Comparison of ENCODE assay signal across 21 cellular contexts in genomic region chr2:26479971-26480750, GRCh38. TPM values are rescaled to one million over a fixed set of nuclear protein-coding genes. Genes with fewer than 3 reads are reported as not detected.
DNase-seq lines count a peak whose midpoint lies in the region; ATAC-seq, FAIRE-seq and TF ChIP-seq lines count a peak whose summit lies in the region.
"Had no signal": no experiment of that assay in that cellular context is flagged by ENCODE, and none has a peak within 500 bp of the region (broad histone marks: within the 10 kb centered on the region; RNA-seq: fewer than 3 reads in every experiment).

No MANE protein-coding gene starts in this region.

- H3K4me3 ChIP-seq in GM23338 (no peak overlapping the region), H1 (ENCODE audit: extremely low read depth in 1 of 4, insufficient read depth in 2 of 4, low read depth in 3 of 4, low read length in 4 of 4) (no peak overlapping the region), neuronal stem cell (ENCODE audit: low read length in 2 of 2) (no peak overlapping the region)
- H3K4me3 ChIP-seq: A549, HAP-1, K562 had no signal

- no peak overlapping the region for H2BK12ac ChIP-seq in H1 (ENCODE audit: low read depth, low read length)
- H2BK12ac ChIP-seq in neuronal stem cell (ENCODE audit: low read length): peak overlapping the region; percentile 93

- TF ChIP-seq CTCF in GM23338 (conservative IDR thresholded peaks at IDR 0.05; ENCODE audit: low read depth in 2 of 2): no peak
- TF ChIP-seq CTCF in H1 (IDR thresholded peaks at IDR 0.05; ENCODE audit: control extremely low read depth in 1 of 3, insufficient read depth in 1 of 3, low read depth in 1 of 3, low read length in 3 of 3): no peak

- H3K4me2 ChIP-seq in GM23338 (no peak overlapping the region), H1 (ENCODE audit: insufficient read depth in 1 of 2, low read depth in 2 of 2, low read length in 2 of 2) (no peak overlapping the region), neuronal stem cell (ENCODE audit: insufficient read depth, low read length, poor library complexity, severe bottlenecking) (no peak overlapping the region)
- H3K4me2 ChIP-seq: A549 had no signal

- H3K23ac ChIP-seq in H1 (ENCODE audit: insufficient read length) (no peak overlapping the region), neuronal stem cell (ENCODE audit: low read depth, low read length, poor library complexity) (peak overlapping the region; percentile 77)

- no peak overlapping the region for H2AK5ac ChIP-seq in H1 (ENCODE audit: low read depth, low read length)
- peak overlapping the region; percentile 94 for H2AK5ac ChIP-seq in neuronal stem cell (ENCODE audit: low read depth, low read length)

- H3K27me3 ChIP-seq in GM23338 (ENCODE audit: insufficient read depth): no peaks in the 10 kb centered on the region
- H3K27me3 ChIP-seq in H1 (replicated peaks in 1 of 4; ENCODE audit: control insufficient read depth in 3 of 4, extremely low read depth in 1 of 4, insufficient read depth in 3 of 4, low read length in 3 of 4): no peaks in the 10 kb centered on the region
- no peaks in the 10 kb centered on the region for H3K27me3 ChIP-seq in neuronal stem cell (ENCODE audit: control insufficient read depth in 3 of 3, insufficient read depth in 3 of 3, low read depth in 1 of 3, low read length in 3 of 3)

- no peaks in the 10 kb centered on the region for H3K36me3 ChIP-seq in GM23338 (ENCODE audit: insufficient read depth)
- H3K36me3 ChIP-seq in H1 (ENCODE audit: control insufficient read depth in 2 of 4, insufficient read depth in 4 of 4, low read length in 3 of 4): no peaks in the 10 kb centered on the region
- no peaks in the 10 kb centered on the region for H3K36me3 ChIP-seq in neuronal stem cell (replicated peaks in 1 of 2; ENCODE audit: control insufficient read depth in 2 of 2, insufficient read depth in 2 of 2, low read length in 2 of 2)
- H3K36me3 ChIP-seq: HAP-1 had no signal

- intact Hi-C loops in Right ventricle myocardium inferior (cut with DNase I) (no loop called here), left cardiac atrium (cut with DNase I) (no loop called here)

- TF ChIP-seq POLR2A in H1 (IDR thresholded peaks at IDR 0.05; ENCODE audit: control extremely low read depth in 1 of 2, low read depth in 2 of 2, low read length in 2 of 2): no peak

- H3K9me3 Mint-ChIP-seq in GM23338: no peaks in the 10 kb centered on the region
- H3K9me3 Mint-ChIP-seq: CD4-positive, alpha-beta T cell had no signal

- H3F3A ChIP-seq in GM23338 (replicated peaks; ENCODE audit: low read depth): no peaks in the 10 kb centered on the region

- H4K91ac ChIP-seq in H1 (replicated peaks; ENCODE audit: insufficient read length, low read length) (no peak overlapping the region), neuronal stem cell (ENCODE audit: low read depth, low read length, poor library complexity) (no peak overlapping the region)

- POLR2A ChIA-PET in H1 (lab: Charles Lee; ENCODE audit: partially characterized antibody): interaction anchor here (0.7 kb wide), 1 partner anchor 17 kb away, joined by 3 read pairs; no protein-coding TSS in a partner anchor

- FAIRE-seq in H1 (lab: Jason Lieb, UNC): no peak
- FAIRE-seq: A549, D721Med, G401.6, GM12891, K562 had no signal

- H3K27ac Mint-ChIP-seq in GM23338: no peak overlapping the region
- H3K27ac Mint-ChIP-seq: CD4-positive, alpha-beta T cell had no signal

- H4K5ac ChIP-seq in H1 (ENCODE audit: insufficient read length, low read depth, low read length): no peak overlapping the region

- H2BK5ac ChIP-seq in H1 (ENCODE audit: low read depth, low read length) (no peak overlapping the region), neuronal stem cell (ENCODE audit: low read length) (peak overlapping the region; percentile 79)

- TF ChIP-seq EP300 in H1 (IDR thresholded peaks at IDR 0.05; ENCODE audit: borderline replicate concordance in 1 of 2, low read depth in 2 of 2, low read length in 2 of 2): no peak

- H3K9me2 ChIP-seq in GM23338 (ENCODE audit: insufficient read depth): no peaks in the 10 kb centered on the region

- H3K56ac ChIP-seq in H1 (replicated peaks; ENCODE audit: insufficient read length, low read depth, low read length): no peak overlapping the region

- H3K4me1 Mint-ChIP-seq in GM23338: peaks cover 4% of the 10 kb centered on the region

- no peak overlapping the region for H3K4me3 Mint-ChIP-seq in GM23338
- H3K4me3 Mint-ChIP-seq: CD4-positive, alpha-beta T cell had no signal

- H4K20me1 ChIP-seq in GM23338 (replicated peaks; ENCODE audit: insufficient read depth) (no peaks in the 10 kb centered on the region), H1 (replicated peaks in 1 of 2; ENCODE audit: control insufficient read depth in 1 of 2, insufficient read depth in 2 of 2, low read length in 2 of 2) (peaks cover 0 to 7% of the 10 kb centered on the region in 2 experiments)

- peaks cover 5% of the 10 kb centered on the region; the same call in 1 of the 2 replicates for H3K23me2 ChIP-seq in H1 (ENCODE audit: low read depth, low read length)

- ATAC-seq in Right ventricle myocardium inferior (no peak), left cardiac atrium (no peak), GM23338 (no peak), HG02571 (IDR thresholded peaks at IDR 0.05; ENCODE audit: unreplicated experiment) (no peak)
- ATAC-seq: A549, K562 had no signal

- H3K9me3 ChIP-seq in H1 (ENCODE audit: insufficient read depth in 2 of 2, low read depth in 1 of 2, low read length in 1 of 2) (no peaks in the 10 kb centered on the region), neuronal stem cell (replicated peaks in 1 of 2; ENCODE audit: control insufficient read depth in 2 of 2, insufficient read depth in 1 of 2, low read depth in 1 of 2, low read length in 2 of 2) (peaks cover 0 to 2% of the 10 kb centered on the region in 2 donors)
- H3K9me3 ChIP-seq: A549, Caco-2, HAP-1 had no signal

- H2BK120ac ChIP-seq in H1 (replicated peaks; ENCODE audit: low read depth, low read length) (no peak overlapping the region), neuronal stem cell (ENCODE audit: low read depth, low read length) (peak overlapping the region; percentile 85)

- peaks cover 9% of the 10 kb centered on the region for H3K27me3 Mint-ChIP-seq in GM23338 (ENCODE audit: insufficient read depth, low read depth, poor library complexity)
- H3K27me3 Mint-ChIP-seq: CD4-positive, alpha-beta T cell had no signal

- H2BK15ac ChIP-seq in H1 (ENCODE audit: low read length) (no peak overlapping the region), neuronal stem cell (ENCODE audit: low read length) (peak overlapping the region; percentile 93)

- H3K79me2 ChIP-seq in GM23338 (replicated peaks; ENCODE audit: insufficient read depth): no peaks in the 10 kb centered on the region
- H3K79me2 ChIP-seq in H1 (ENCODE audit: control insufficient read depth in 1 of 2, insufficient read depth in 2 of 2, low read length in 2 of 2): no peaks in the 10 kb centered on the region

- H4K8ac ChIP-seq in H1 (ENCODE audit: extremely low read depth, insufficient read depth, low read length): peak overlapping the region; percentile 25; the same call in 1 of the 2 replicates
- no peak overlapping the region for H4K8ac ChIP-seq in neuronal stem cell (ENCODE audit: low read depth, low read length)

- no peak overlapping the region for H2BK20ac ChIP-seq in H1 (ENCODE audit: low read length)

- H3K9ac ChIP-seq in H1 (replicated peaks in 1 of 4; ENCODE audit: extremely low read depth in 1 of 4, low read depth in 3 of 4, low read length in 3 of 4): no peak overlapping the region
- peak overlapping the region; percentile 63 for H3K9ac ChIP-seq in neuronal stem cell (ENCODE audit: low read depth, low read length, poor library complexity)

- H3K18ac ChIP-seq in H1 (ENCODE audit: extremely low read depth, low read length) (no peak overlapping the region), neuronal stem cell (ENCODE audit: low read length) (peak overlapping the region; percentile 84)

- H3K4ac ChIP-seq in H1 (replicated peaks; ENCODE audit: insufficient read length, low read depth, low read length): no peak overlapping the region
- peak overlapping the region; percentile 17 for H3K4ac ChIP-seq in neuronal stem cell (ENCODE audit: low read length)

- no peak for TF ChIP-seq RAD21 in H1 (IDR thresholded peaks at IDR 0.05 in 1 of 2, conservative IDR thresholded peaks at IDR 0.05 in 1 of 2; ENCODE audit: low read depth in 2 of 2, low read length in 2 of 2)

- H3K14ac ChIP-seq in H1 (ENCODE audit: insufficient read length): no peak overlapping the region
- peak overlapping the region; percentile 51 for H3K14ac ChIP-seq in neuronal stem cell (ENCODE audit: low read length)

- CTCF ChIA-PET in H1 (lab: Charles Lee; ENCODE audit: partially characterized antibody): interaction anchor here (1.0 to 2.0 kb wide), 5 partner anchors 12 to 23 kb away, joined by 3 to 6 read pairs (median 5); no protein-coding TSS in a partner anchor

- H2AFZ ChIP-seq in GM23338 (peak overlapping the region; percentile 32; the same call in 1 of the 2 replicates), H1 (ENCODE audit: low read length) (peak overlapping the region; percentile 84; the same call in 1 of the 2 replicates), neuronal stem cell (ENCODE audit: low read length) (no peak overlapping the region)

- H3K4me1 ChIP-seq in GM23338 (ENCODE audit: insufficient read depth): peaks cover 7% of the 10 kb centered on the region; the same call in 1 of the 2 replicates
- H3K4me1 ChIP-seq in H1 (replicated peaks in 1 of 4; ENCODE audit: control insufficient read depth in 3 of 4, insufficient read depth in 4 of 4, low read length in 3 of 4): peaks cover 0 to 7% (median under 1%) of the 10 kb centered on the region in 4 experiments; a peak in 4 of 7 replicates
- H3K4me1 ChIP-seq in neuronal stem cell (ENCODE audit: control insufficient read depth in 2 of 2, insufficient read depth in 1 of 2, low read depth in 1 of 2, low read length in 2 of 2): peaks cover 15 to 19% of the 10 kb centered on the region in 2 donors
- H3K4me1 ChIP-seq: HAP-1 had no signal

- WGBS in H1 (ENCODE audit: extremely low coverage in 1 of 2, insufficient coverage in 1 of 2, insufficient read length in 1 of 2, insufficient replicate concordance in 2 of 2, low coverage in 1 of 2, low lambda C conversion rate in 2 of 2, missing lambda C conversion rate in 1 of 2), 2 experiments: 90% methylated on average over 20 of the region's 20 CpGs; no CpG with 5 or more reads in 1 of the 2 experiments
- no CpG with 5 or more reads among the region's 20 CpGs for WGBS in neuronal stem cell (ENCODE audit: extremely low coverage in 2 of 2, insufficient read length in 2 of 2, insufficient replicate concordance in 1 of 2), 2 donors

- no peak overlapping the region for H3K27ac ChIP-seq in GM23338 (ENCODE audit: low read depth)
- no peak overlapping the region for H3K27ac ChIP-seq in H1 (ENCODE audit: low read depth, low read length)
- no peak overlapping the region for H3K27ac ChIP-seq in neuronal stem cell (replicated peaks; ENCODE audit: low read length)
- H3K27ac ChIP-seq: 22Rv1, A549, C4-2B had no signal

- DNase-seq in Right ventricle myocardium inferior (ENCODE audit: missing footprints) (peak; percentile 47), left cardiac atrium (no peak), GM23338 (ENCODE audit: low spot score) (no peak), H1 (ENCODE audit: low read depth in 1 of 2, low spot score in 2 of 2) (no peak), neuronal stem cell (ENCODE audit: low spot score) (no peak), NCI-H748 (lab: John Stamatoyannopoulos, UW; ENCODE audit: unreplicated experiment) (no peak)
- DNase-seq: AML-193; Caco-2; CD4-positive, alpha-beta T cell; GOT3; IMR-90 had no signal

- H3K36me3 Mint-ChIP-seq in GM23338 (ENCODE audit: low read depth): no peaks in the 10 kb centered on the region

- H3K79me1 ChIP-seq in H1 (ENCODE audit: low read depth, low read length) (no peaks in the 10 kb centered on the region), neuronal stem cell (ENCODE audit: low read depth, low read length) (peaks cover 2% of the 10 kb centered on the region)

RNA-seq across cellular contexts. Expression of gene OTOF, which starts 2.2 kb away (rescaled TPM):
- total RNA-seq in Right ventricle myocardium inferior: 0.08 TPM
- total RNA-seq in left cardiac atrium: under 1 TPM in 1 of 2 donors, not detected in 1; 0.18 TPM
- total RNA-seq in GM23338 (2014; rRNA removed; shearing (Covaris generic)): 0.21 TPM in 1 of 2 replicates, not detected in the other
- 0.23 TPM in 1 of 2 replicates, not detected in the other for polyA plus RNA-seq in GM23338 (2016; fragmentation: Nextera tagmentation; extraction: Ambion mirVana)
- total RNA-seq in H1 (2021; fragmentation: NEBNext Ultra II Directional; extraction: Animal tissue kit (Norgen Biotek cat#: 25700)): not detected in 2 replicates
- polyA plus RNA-seq in H1 (2011; rRNA removed): 0.06 TPM in 2 replicates
- 0.03 TPM for polyA plus RNA-seq in H1 (2011; cell fraction: cytosol; rRNA removed)
- polyA plus RNA-seq in H1 (2011; cell fraction: nucleus; rRNA removed): 0.31 TPM
- 0.03 to 0.15 TPM (median 0.07 TPM) in 3 of 4 replicates, not detected in the other for polyA plus RNA-seq in H1 (2012, experiment 1 of 2)
- polyA plus RNA-seq in H1 (2012, experiment 2 of 2): not detected
- polyA plus RNA-seq in H1 (2013, experiment 1 of 2): 0.02 TPM
- polyA plus RNA-seq in H1 (2013, experiment 2 of 2): 0.04 TPM
- not detected in 2 replicates for polyA minus RNA-seq in H1 (2011; rRNA and poly(A)+ RNA removed)
- not detected for polyA minus RNA-seq in H1 (2011; cell fraction: cytosol; rRNA and poly(A)+ RNA removed)
- not detected for polyA minus RNA-seq in H1 (2011; cell fraction: nucleus; rRNA and poly(A)+ RNA removed)
- 0.54 TPM for polyA plus RNA-seq in neuronal stem cell (2013, experiment 1 of 2)
- polyA plus RNA-seq in neuronal stem cell (2013, experiment 2 of 2): 0.60 TPM
- total RNA-seq: HT-29, IMR-90 had no signal
